In the genomic region with DNA sequence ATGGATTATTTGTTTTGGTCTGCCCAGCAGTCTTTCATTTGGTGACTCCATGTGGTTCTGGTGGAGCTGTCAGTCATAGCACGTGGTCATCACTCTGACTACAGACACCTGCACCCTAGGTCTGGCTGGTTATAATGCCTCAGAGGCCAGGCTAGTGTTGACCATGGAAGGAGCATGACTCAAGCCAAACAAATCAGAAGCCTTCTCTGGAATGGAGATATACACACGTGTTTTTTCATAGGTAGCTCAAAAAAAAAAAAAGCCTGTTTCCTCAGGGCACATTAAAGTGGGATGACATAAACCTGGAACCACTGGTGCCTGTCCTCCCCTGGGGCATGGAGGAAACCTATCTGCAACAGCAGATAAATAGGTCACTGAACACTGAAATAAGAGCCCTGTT, we compare ENCODE assay signal across 1 cellular context.
TF ChIP-seq lines count a peak whose summit lies in the region.

No MANE protein-coding gene starts in this region.

TF ChIP-seq in GM12878, 131 proteins besides CTCF, POLR2A, EP300 and RAD21:
- no peak for TF ChIP-seq YY1 (IDR thresholded peaks at IDR 0.05; ENCODE audit: low read depth, low read length)
- TF ChIP-seq PKNOX1 (IDR thresholded peaks at IDR 0.05), result peak; percentile 72
- TF ChIP-seq JUNB (IDR thresholded peaks at IDR 0.05), result no peak
